ENCODE assay signal across 9 cellular contexts in the genomic region with DNA sequence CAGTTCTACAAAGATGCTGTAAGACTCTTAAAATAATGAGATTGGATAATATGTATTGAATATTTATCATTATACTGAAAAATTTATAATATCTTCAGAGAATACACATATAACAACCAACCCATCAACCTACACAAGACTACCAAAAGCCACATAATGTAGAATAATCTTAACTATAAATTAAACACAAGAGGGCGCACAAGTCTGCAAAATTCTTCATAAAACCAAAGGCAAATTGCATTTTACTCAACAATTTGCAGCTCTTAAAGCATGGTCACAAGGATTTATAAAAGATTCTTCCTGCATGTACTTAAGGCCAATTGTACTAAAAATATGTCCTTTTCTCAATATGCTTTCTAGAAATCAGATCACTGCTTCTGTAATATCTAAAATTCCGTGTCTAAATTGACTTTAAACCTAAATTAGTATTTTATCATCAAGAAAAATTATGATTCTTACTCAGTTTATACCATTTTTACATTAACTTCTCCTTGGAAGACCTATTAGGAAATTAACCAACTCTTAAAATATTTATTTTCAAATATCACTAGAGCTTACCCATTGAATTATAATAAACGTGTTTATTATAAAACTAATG.
A peak's percentile ranks its signal among the peaks of the same experiment; 100 is the strongest.
DNase-seq lines count a peak whose midpoint lies in the region; ATAC-seq and TF ChIP-seq lines count a peak whose summit lies in the region.
"Had no signal": no experiment of that assay in that cellular context is flagged by ENCODE, and none has a peak within 500 bp of the region (broad histone marks: within the 10 kb centered on the region; RNA-seq: fewer than 3 reads in every experiment).

No MANE protein-coding gene starts in this region.

- H3K4me3 ChIP-seq in Panc1 (ENCODE audit: low read depth in 2 of 2, low read length in 2 of 2), result no peak overlapping the region
- no peak overlapping the region for H3K4me3 ChIP-seq in naive thymus-derived CD4-positive, alpha-beta T cell (ENCODE audit: low read length)

- H3K27me3 Mint-ChIP-seq in endothelial cell (ENCODE audit: unreplicated experiment), result no peaks in the 10 kb centered on the region
- peaks cover 10 to 64% (median 31%) of the 10 kb centered on the region in 5 donors for H3K27me3 Mint-ChIP-seq in naive thymus-derived CD4-positive, alpha-beta T cell

- no peaks in the 10 kb centered on the region for H3K36me3 ChIP-seq in Panc1 (ENCODE audit: control insufficient read depth, insufficient read depth, low read length)
- no peaks in the 10 kb centered on the region for H3K36me3 ChIP-seq in naive thymus-derived CD4-positive, alpha-beta T cell (ENCODE audit: control insufficient read depth in 2 of 3, insufficient read depth in 3 of 3, low read length in 3 of 3)

- H3K9me3 ChIP-seq in Panc1 (ENCODE audit: control insufficient read depth, insufficient read depth, low read depth, low read length), result no peaks in the 10 kb centered on the region
- H3K9me3 ChIP-seq in naive thymus-derived CD4-positive, alpha-beta T cell (ENCODE audit: control insufficient read depth in 2 of 3, low read length in 3 of 3), result no peaks in the 10 kb centered on the region

- no peaks in the 10 kb centered on the region for H3K27me3 ChIP-seq in Panc1 (ENCODE audit: control insufficient read depth, insufficient read depth, low read length)
- H3K27me3 ChIP-seq in naive thymus-derived CD4-positive, alpha-beta T cell (ENCODE audit: control insufficient read depth in 2 of 2, insufficient read depth in 2 of 2, low read length in 2 of 2), result peaks cover 4 to 7% of the 10 kb centered on the region in 2 donors

- H3K4me3 Mint-ChIP-seq in endothelial cell (ENCODE audit: unreplicated experiment), result no peak overlapping the region
- H3K4me3 Mint-ChIP-seq in naive thymus-derived CD4-positive, alpha-beta T cell, result no peak overlapping the region
- H3K4me3 Mint-ChIP-seq: T-cell had no signal

- POLR2A ChIA-PET in Panc1 (lab: Charles Lee), result no interaction called here
- POLR2A ChIA-PET in naive thymus-derived CD4-positive, alpha-beta T cell (lab: Charles Lee), result interaction anchor here (0.8 to 2.7 kb wide), 2 partner anchors 218 to 229 kb away, joined by 3 to 15 read pairs; no protein-coding TSS in a partner anchor

- peaks cover 4% of the 10 kb centered on the region for H3K4me1 Mint-ChIP-seq in endothelial cell (ENCODE audit: unreplicated experiment)
- no peaks in the 10 kb centered on the region for H3K4me1 Mint-ChIP-seq in naive thymus-derived CD4-positive, alpha-beta T cell
- H3K4me1 Mint-ChIP-seq: T-cell had no signal

- no TSS peak for BruUV-seq in Panc1 (replicated peaks; lab: Mats Ljungman, UMichigan)

- DNase-seq in DMS79 treated with DMSO at 0.1 percent for 48 hours (lab: John Stamatoyannopoulos, UW) (peak; percentile 51), LHCN-M2 (ENCODE audit: low read depth) (peak; percentile 48), Panc1 (ENCODE audit: low read depth, low spot score) (no peak), endothelial cell (ENCODE audit: low spot score) (no peak), T1000 (lab: John Stamatoyannopoulos, UW) (no peak)
- peak in 7 of 9 donors; percentile 30 to 66 (median 57) for DNase-seq in naive thymus-derived CD4-positive, alpha-beta T cell

- peak; percentile 37; the same call in 1 of the 2 replicates for TF ChIP-seq CTCF in Panc1 (IDR thresholded peaks at IDR 0.05)
- TF ChIP-seq CTCF in endothelial cell (IDR thresholded peaks at IDR 0.05; ENCODE audit: unreplicated experiment), result peak; percentile 71

- H3K27ac Mint-ChIP-seq in endothelial cell (ENCODE audit: unreplicated experiment), result no peak overlapping the region
- H3K27ac Mint-ChIP-seq in naive thymus-derived CD4-positive, alpha-beta T cell, result no peak overlapping the region
- H3K27ac Mint-ChIP-seq: T-cell had no signal

- no peaks in the 10 kb centered on the region; the same call in 1 of the 2 replicates for H3K4me1 ChIP-seq in Panc1 (ENCODE audit: control insufficient read depth, insufficient read depth, low read length)
- H3K4me1 ChIP-seq in naive thymus-derived CD4-positive, alpha-beta T cell (ENCODE audit: control insufficient read depth in 2 of 2, insufficient read depth in 2 of 2, low read length in 2 of 2), result no peaks in the 10 kb centered on the region

- no peaks in the 10 kb centered on the region for H3K36me3 Mint-ChIP-seq in endothelial cell (ENCODE audit: low read depth, unreplicated experiment)
- H3K36me3 Mint-ChIP-seq in naive thymus-derived CD4-positive, alpha-beta T cell, result no peaks in the 10 kb centered on the region
- H3K36me3 Mint-ChIP-seq: T-cell had no signal

- intact Hi-C loops in Panc1 (cut with micrococcal nuclease; ENCODE audit: unreplicated experiment), result loop anchor here (5.0 kb wide), 1 partner anchor 227 kb away; no protein-coding TSS in a partner anchor
- intact Hi-C loops in naive thymus-derived CD4-positive, alpha-beta T cell (cut with micrococcal nuclease), result loop anchor here (1.0 to 2.0 kb wide), 8 partner anchors 78 to 644 kb away; a partner anchor contains a TSS

- no peak overlapping the region for H3K27ac ChIP-seq in Panc1 (ENCODE audit: low read length)
- H3K27ac ChIP-seq in naive thymus-derived CD4-positive, alpha-beta T cell (ENCODE audit: low read depth, low read length), result no peak overlapping the region

- no peaks in the 10 kb centered on the region for H3K9me3 Mint-ChIP-seq in endothelial cell (ENCODE audit: unreplicated experiment)
- no peaks in the 10 kb centered on the region for H3K9me3 Mint-ChIP-seq in naive thymus-derived CD4-positive, alpha-beta T cell
- H3K9me3 Mint-ChIP-seq: T-cell had no signal

- ATAC-seq in Panc1 (0 out of 2 replicates have a peak, but pooled peaks have one; percentile 56), HG03354 (IDR thresholded peaks at IDR 0.05; ENCODE audit: poor library complexity, severe bottlenecking, unreplicated experiment) (no peak), HG02973 (IDR thresholded peaks at IDR 0.05; ENCODE audit: unreplicated experiment) (no peak)
- no peak for ATAC-seq in naive thymus-derived CD4-positive, alpha-beta T cell

- CTCF ChIA-PET in Panc1 (lab: Charles Lee), result interaction anchor here (0.5 to 0.6 kb wide), 2 partner anchors 176 to 420 kb away, joined by 3 to 4 read pairs; no protein-coding TSS in a partner anchor
- CTCF ChIA-PET in naive thymus-derived CD4-positive, alpha-beta T cell (lab: Charles Lee), result interaction anchor here (0.6 to 3.3 kb wide), 25 partner anchors 9 to 645 kb away, joined by 3 to 50 read pairs (median 4); a partner anchor contains a TSS

- in situ Hi-C loops in Panc1 (cut with HindIII; ENCODE audit: low pct_unique_long_range_greater_than_20kb, low sequenced_read_pairs), result no loop called here

Comparison
In these comparisons a context has a peak if more than half of its experiments do, and no peak if none do; other contexts are left out.
1. DNase-seq: peak in DMS79 treated with DMSO at 0.1 percent for 48 hours (single experiment), LHCN-M2 (single experiment) and naive thymus-derived CD4-positive, alpha-beta T cell (7 of 9); none in Panc1 (single experiment), endothelial cell (single experiment) and T1000 (single experiment).